Comparison of ENCODE assay signal across 8 cellular contexts in the genomic region with DNA sequence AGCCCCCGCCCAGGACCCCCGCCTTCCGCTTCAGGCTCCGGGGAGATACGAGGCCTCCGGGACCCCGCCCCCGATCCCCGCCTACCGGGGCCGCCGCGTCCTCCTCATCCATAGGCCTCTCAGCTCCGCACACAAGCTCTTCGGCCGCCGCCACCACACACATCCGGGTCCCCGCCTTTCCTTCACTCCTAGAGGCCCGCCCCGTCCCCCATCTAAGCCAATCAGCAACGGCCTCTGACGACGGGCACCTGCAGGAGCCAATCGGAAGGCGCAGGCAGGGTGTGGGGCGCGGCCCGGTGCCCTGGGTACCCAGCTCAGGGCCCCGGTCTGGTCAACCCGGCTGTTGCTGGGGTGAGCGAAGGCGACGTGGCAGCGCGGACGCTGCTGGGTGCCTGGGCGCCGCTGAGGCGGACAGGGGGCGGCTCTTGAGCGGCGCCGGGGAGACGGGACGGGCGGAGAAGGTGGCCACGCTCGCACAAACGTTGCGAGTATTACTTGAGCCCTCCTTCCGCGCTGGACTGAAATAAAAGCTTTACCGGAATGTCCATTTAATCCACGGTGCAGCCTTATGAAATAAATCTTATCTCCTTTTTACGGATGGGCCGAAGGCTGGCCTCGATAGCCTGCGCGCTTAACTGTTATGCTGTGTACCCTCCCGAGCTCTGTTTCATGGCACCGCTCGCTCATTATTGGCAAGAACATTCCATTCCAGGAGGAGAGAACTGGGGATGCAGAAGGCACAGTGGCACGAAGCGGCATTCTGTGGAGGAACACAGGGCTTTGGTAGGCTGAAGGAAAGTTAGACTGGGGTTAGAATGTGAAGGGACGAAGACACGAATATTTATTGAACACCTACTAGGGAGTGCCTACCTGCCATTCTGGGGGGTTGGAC. TPM values are rescaled to one million over a fixed set of nuclear protein-coding genes. Genes with fewer than 3 reads are reported as not detected.
A peak's percentile ranks its signal among the peaks of the same experiment; 100 is the strongest.
DNase-seq lines count a peak whose midpoint lies in the region; ATAC-seq and TF ChIP-seq lines count a peak whose summit lies in the region.

A gene with protein sequence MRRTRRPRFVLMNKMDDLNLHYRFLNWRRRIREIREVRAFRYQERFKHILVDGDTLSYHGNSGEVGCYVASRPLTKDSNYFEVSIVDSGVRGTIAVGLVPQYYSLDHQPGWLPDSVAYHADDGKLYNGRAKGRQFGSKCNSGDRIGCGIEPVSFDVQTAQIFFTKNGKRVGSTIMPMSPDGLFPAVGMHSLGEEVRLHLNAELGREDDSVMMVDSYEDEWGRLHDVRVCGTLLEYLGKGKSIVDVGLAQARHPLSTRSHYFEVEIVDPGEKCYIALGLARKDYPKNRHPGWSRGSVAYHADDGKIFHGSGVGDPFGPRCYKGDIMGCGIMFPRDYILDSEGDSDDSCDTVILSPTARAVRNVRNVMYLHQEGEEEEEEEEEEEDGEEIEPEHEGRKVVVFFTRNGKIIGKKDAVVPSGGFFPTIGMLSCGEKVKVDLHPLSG (minus strand): TSS at position 165 of the 892 bp plus-strand sequence. CDS start 57 bp downstream, at position 108.

- peak within 1 kb of the TSS; percentile 76 for H3K4me3 ChIP-seq in GM12864 (ENCODE audit: low read depth, low read length)
- H3K4me3 ChIP-seq in trophoblast cell (ENCODE audit: low read depth, low read length): peak within 1 kb of the TSS; percentile 77
- peak within 1 kb of the TSS; percentile 56 to 80 (median 64) for H3K4me3 ChIP-seq in transverse colon

- H3K27ac ChIP-seq in trophoblast cell (ENCODE audit: low read depth, low read length) (peak within 1 kb of the TSS; percentile 50), transverse colon (peak within 1 kb of the TSS; percentile 86 to 92 (median 88))

- no CpG with 5 or more reads among the region's 67 CpGs for WGBS in trophoblast cell (ENCODE audit: extremely low coverage, insufficient coverage, insufficient read length)
- 4 to 6% methylated on average over 10 to 56 of the region's 67 CpGs for WGBS in transverse colon (ENCODE audit: low coverage in 1 of 2), 2 donors

- H2BK12ac ChIP-seq in trophoblast cell (ENCODE audit: low read length): peak within 1 kb of the TSS; percentile 1

- peak; percentile 87 for TF ChIP-seq POLR2A in transverse colon (IDR thresholded peaks at IDR 0.05)

- H2BK120ac ChIP-seq in trophoblast cell (ENCODE audit: insufficient read depth, low read length, poor library complexity): peak within 1 kb of the TSS; percentile 70

- peak within 1 kb of the TSS; percentile 87 for H3K4ac ChIP-seq in trophoblast cell (ENCODE audit: low read depth, low read length)

- H3K36me3 ChIP-seq in trophoblast cell (ENCODE audit: control insufficient read depth in 1 of 2, insufficient read depth in 2 of 2, low read length in 2 of 2) (peaks cover 7 to 9% of the 10 kb centered on the region in 2 experiments), transverse colon (peaks cover 0 to 17% (median 0%) of the 10 kb centered on the region in 4 donors)

- peak within 1 kb of the TSS; percentile 88 for H4K12ac ChIP-seq in trophoblast cell (ENCODE audit: low read depth, low read length)

- H3K9me3 ChIP-seq in trophoblast cell (ENCODE audit: insufficient read depth, low read depth, low read length) (peaks cover 3% of the 10 kb centered on the region), transverse colon (no peaks in the 10 kb centered on the region)

- H3K23ac ChIP-seq in trophoblast cell (ENCODE audit: low read length): no peak within 1 kb of the TSS

- peak within 1 kb of the TSS; percentile 84 for H2AFZ ChIP-seq in trophoblast cell (ENCODE audit: insufficient read depth, low read length, poor library complexity)

- peak within 1 kb of the TSS; percentile 36 for H2BK5ac ChIP-seq in trophoblast cell (ENCODE audit: low read depth, low read length, poor library complexity)

- peak within 1 kb of the TSS; percentile 92 for H2AK5ac ChIP-seq in trophoblast cell (ENCODE audit: low read length)

- H4K8ac ChIP-seq in trophoblast cell (ENCODE audit: low read depth, low read length): peak within 1 kb of the TSS; percentile 96

- TF ChIP-seq CTCF in GM12864 (IDR thresholded peaks at IDR 0.05; ENCODE audit: low read depth, low read length, missing control alignments) (no peak), transverse colon (IDR thresholded peaks at IDR 0.05) (no peak)

- H3K4me1 ChIP-seq in trophoblast cell (ENCODE audit: control insufficient read depth in 1 of 2, insufficient read depth in 2 of 2, low read length in 2 of 2): peaks cover 6 to 9% of the 10 kb centered on the region in 2 experiments
- peaks cover 11 to 23% (median 16%) of the 10 kb centered on the region in 4 donors for H3K4me1 ChIP-seq in transverse colon

- in situ Hi-C loops in transverse colon (cut with MboI; ENCODE audit: low pct_ligation_motif_present in 1 of 4, low pct_unique_long_range_greater_than_20kb in 1 of 4, low sequenced_read_pairs in 3 of 4): no loop called here

- intact Hi-C loops in Right ventricle myocardium inferior (cut with DNase I) (loop anchor here (2.0 kb wide), 1 partner anchor 17 kb away; a partner anchor contains a TSS), transverse colon (cut with DNase I; ENCODE audit: low total_unique reads) (no loop called here)

- no peaks in the 10 kb centered on the region for H3K27me3 ChIP-seq in trophoblast cell (ENCODE audit: insufficient read depth, low read length)
- H3K27me3 ChIP-seq in transverse colon: no peaks in the 10 kb centered on the region

- H4K91ac ChIP-seq in trophoblast cell (ENCODE audit: low read depth, low read length): peak within 1 kb of the TSS; percentile 69

- H3K4me2 ChIP-seq in trophoblast cell (ENCODE audit: low read length): peak within 1 kb of the TSS; percentile 80

- H3K18ac ChIP-seq in trophoblast cell (ENCODE audit: low read length): peak within 1 kb of the TSS; percentile 90

- H3K14ac ChIP-seq in trophoblast cell (ENCODE audit: low read length): peak within 1 kb of the TSS; percentile 97

- peaks cover 9% of the 10 kb centered on the region for H3K79me1 ChIP-seq in trophoblast cell (ENCODE audit: low read length)

- ATAC-seq in HG02759 (IDR thresholded peaks at IDR 0.05; ENCODE audit: unreplicated experiment) (peak; percentile 99), Right ventricle myocardium inferior (peak; percentile 99)

- DNase-seq in GM12864 (ENCODE audit: low read depth) (peak; percentile 87), NCI-H1417 (lab: John Stamatoyannopoulos, UW) (peak; percentile 97 to 100 (median 99)), SW 1271 (lab: John Stamatoyannopoulos, UW) (peak; percentile 90 to 98), Right ventricle myocardium inferior (ENCODE audit: missing footprints) (peak; percentile 99), trophoblast cell (peak; percentile 96 to 98), transverse colon (peak; percentile 98)
- peak; percentile 89 for DNase-seq in activated naive CD8-positive, alpha-beta T cell treated with anti-CD3 and anti-CD28 coated beads, Interleukin-2, amount 50 U/mL, for 16 hours (ENCODE audit: low read depth, low spot score)

- H3K9ac ChIP-seq in trophoblast cell (ENCODE audit: low read length): peak within 1 kb of the TSS; percentile 75

- TF ChIP-seq EP300 in transverse colon (IDR thresholded peaks at IDR 0.05; ENCODE audit: low read depth): no peak

- peaks cover 8% of the 10 kb centered on the region for H3K79me2 ChIP-seq in trophoblast cell (ENCODE audit: control insufficient read depth, insufficient read depth, low read length, poor library complexity)

RNA-seq across cellular contexts. Expression of the gene that starts here (rescaled TPM):
- 41.0 TPM for total RNA-seq in Right ventricle myocardium inferior
- polyA plus RNA-seq in trophoblast cell (2013): 7.1 and 7.5 TPM in 2 replicates
- total RNA-seq in transverse colon: 10 to 100 TPM; 10.1 to 27.0 (median 21.9) TPM

Comparison
In these comparisons a context has a peak if more than half of its experiments do, and no peak if none do; other contexts are left out.
1. Peak in every context shown above with its lines: DNase-seq, ATAC-seq, H3K4me3 ChIP-seq and H3K27ac ChIP-seq.